In the genomic region with DNA sequence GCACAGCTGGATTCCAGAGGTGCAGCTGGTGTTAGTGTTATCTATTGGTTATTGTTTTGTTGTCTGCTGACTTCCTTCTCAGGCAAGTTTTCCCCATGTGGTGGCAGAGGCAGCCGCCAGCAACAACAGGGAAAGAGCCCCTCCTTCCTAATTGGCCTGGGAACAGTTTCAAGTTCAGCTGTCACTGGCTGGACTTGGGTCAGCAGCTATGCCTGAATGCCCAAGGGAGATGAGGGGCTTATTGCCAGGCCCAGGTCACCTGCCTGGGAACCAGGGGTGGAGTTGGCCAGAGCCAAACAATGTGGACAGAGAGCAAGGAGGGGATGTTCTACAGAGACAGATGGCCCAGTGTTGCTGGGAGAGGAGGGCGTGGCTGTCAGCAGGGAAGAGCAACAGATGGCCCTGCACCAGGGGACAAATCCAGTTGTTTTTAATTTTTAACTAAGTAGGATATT, we compare ENCODE assay signal across 8 cellular contexts. TPM values are rescaled to one million over a fixed set of nuclear protein-coding genes. Genes with fewer than 3 reads are reported as not detected.
DNase-seq lines count a peak whose midpoint lies in the region; ATAC-seq and TF ChIP-seq lines count a peak whose summit lies in the region.

No MANE protein-coding gene starts in this region.

- peaks cover 3% of the 10 kb centered on the region; the same call in 1 of the 2 replicates for H3K9me3 Mint-ChIP-seq in WTC11

- TF ChIP-seq CTCF in WTC11 (IDR thresholded peaks at IDR 0.05) = no peak
- TF ChIP-seq CTCF in right atrium auricular region (IDR thresholded peaks at IDR 0.05) = no peak

- peaks cover 12% of the 10 kb centered on the region for H3K36me3 ChIP-seq in right atrium auricular region

- peak; percentile 62 for ATAC-seq in WTC11
- no peak for ATAC-seq in HG02759 (IDR thresholded peaks at IDR 0.05; ENCODE audit: unreplicated experiment)
- ATAC-seq in HG03039 (IDR thresholded peaks at IDR 0.05; ENCODE audit: unreplicated experiment) = no peak

- DNase-seq in NCI-H1105 treated with DMSO at 0.1 percent for 48 hours (lab: John Stamatoyannopoulos, UW) = peak; percentile 67
- no peak for DNase-seq in WTC11 (ENCODE audit: low spot score)
- DNase-seq in right atrium auricular region (ENCODE audit: low spot score) = peak; percentile 81
- DNase-seq in skeletal muscle cell (ENCODE audit: low read depth) = peak; percentile 62
- DNase-seq in HuH-7 (ENCODE audit: low spot score) = no peak
- no peak for DNase-seq in stimulated activated CD4-positive, alpha-beta T cell treated with anti-CD3 and anti-CD28 coated beads, Interleukin-4, amount 100 ng/mL, for 1 hour

- H3K4me3 ChIP-seq in right atrium auricular region = no peak overlapping the region
- no peak overlapping the region for H3K4me3 ChIP-seq in skeletal muscle cell (ENCODE audit: low read depth, low read length)

- H3K36me3 Mint-ChIP-seq in WTC11 = peaks cover 2% of the 10 kb centered on the region; the same call in 1 of the 2 replicates

- H3K27me3 ChIP-seq in right atrium auricular region = no peaks in the 10 kb centered on the region

- H3K4me3 Mint-ChIP-seq in WTC11 = no peak overlapping the region

- peak overlapping the region; percentile 81 to 85 for H3K27ac ChIP-seq in right atrium auricular region

- CTCF ChIA-PET in WTC11 (lab: Charles Lee) = no interaction called here

- no peaks in the 10 kb centered on the region for H3K27me3 Mint-ChIP-seq in WTC11 (ENCODE audit: low read depth)

- H3K4me1 ChIP-seq in right atrium auricular region = peaks cover 0 to 36% of the 10 kb centered on the region in 2 donors

- no peaks in the 10 kb centered on the region for H3K9me3 ChIP-seq in right atrium auricular region

- peak overlapping the region; percentile 79 for H3K27ac Mint-ChIP-seq in WTC11

- POLR2A ChIA-PET in WTC11 (lab: Charles Lee) = no interaction called here

- H3K4me1 Mint-ChIP-seq in WTC11 = peaks cover 21% of the 10 kb centered on the region

TF ChIP-seq in WTC11, 78 proteins besides CTCF, POLR2A, EP300 and RAD21:
- TF ChIP-seq ZNF317 (CRISPR knock-in tag; IDR thresholded peaks at IDR 0.05; ENCODE audit: borderline replicate concordance, low read depth) = peak; percentile 74; the same call in 1 of the 2 replicates
- TF ChIP-seq, protein P1, sequence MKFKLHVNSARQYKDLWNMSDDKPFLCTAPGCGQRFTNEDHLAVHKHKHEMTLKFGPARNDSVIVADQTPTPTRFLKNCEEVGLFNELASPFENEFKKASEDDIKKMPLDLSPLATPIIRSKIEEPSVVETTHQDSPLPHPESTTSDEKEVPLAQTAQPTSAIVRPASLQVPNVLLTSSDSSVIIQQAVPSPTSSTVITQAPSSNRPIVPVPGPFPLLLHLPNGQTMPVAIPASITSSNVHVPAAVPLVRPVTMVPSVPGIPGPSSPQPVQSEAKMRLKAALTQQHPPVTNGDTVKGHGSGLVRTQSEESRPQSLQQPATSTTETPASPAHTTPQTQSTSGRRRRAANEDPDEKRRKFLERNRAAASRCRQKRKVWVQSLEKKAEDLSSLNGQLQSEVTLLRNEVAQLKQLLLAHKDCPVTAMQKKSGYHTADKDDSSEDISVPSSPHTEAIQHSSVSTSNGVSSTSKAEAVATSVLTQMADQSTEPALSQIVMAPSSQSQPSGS (CRISPR knock-in tag; IDR thresholded peaks at IDR 0.05; ENCODE audit: borderline replicate concordance, low read depth) = no peak
TF ChIP-seq in WTC11: peak in this region for 1.

RNA-seq across cellular contexts. Expression of gene TPCN1, which starts 38.3 kb away (rescaled TPM):
- total RNA-seq in WTC11 (2021) = 29.0 to 32.7 TPM (median 30.7 TPM) in 3 replicates
- 10 to 100 TPM; 57.3 to 58.7 TPM for total RNA-seq in right atrium auricular region

Comparison
In these comparisons a context has a peak if more than half of its experiments do, and no peak if none do; other contexts are left out.
1. DNase-seq: peak in NCI-H1105 treated with DMSO at 0.1 percent for 48 hours (single experiment), right atrium auricular region (single experiment) and skeletal muscle cell (single experiment); none in WTC11 (single experiment), HuH-7 (single experiment) and stimulated activated CD4-positive, alpha-beta T cell treated with anti-CD3 and anti-CD28 coated beads, Interleukin-4, amount 100 ng/mL, for 1 hour (single experiment).